In genomic region chr17:78670850-78671291, GRCh38 we compare ENCODE assay signal across 16 cellular contexts.
DNase-seq lines count a peak whose midpoint lies in the region; ATAC-seq and TF ChIP-seq lines count a peak whose summit lies in the region.
"Had no signal": no experiment of that assay in that cellular context is flagged by ENCODE, and none has a peak within 500 bp of the region (broad histone marks: within the 10 kb centered on the region; RNA-seq: fewer than 3 reads in every experiment).

No MANE protein-coding gene starts in this region.

- H3K9me3 Mint-ChIP-seq in natural killer cell = no peaks in the 10 kb centered on the region
- H3K9me3 Mint-ChIP-seq in natural killer cell treated with Interleukin-12 subunit alpha and Interleukin-12 subunit beta and Interleukin-15 and Interleukin-18, amount 100 ng/mL, for 72 hours = no peaks in the 10 kb centered on the region
- no peaks in the 10 kb centered on the region for H3K9me3 Mint-ChIP-seq in memory B cell
- no peaks in the 10 kb centered on the region for H3K9me3 Mint-ChIP-seq in stimulated activated naive CD8-positive, alpha-beta T cell treated with anti-CD3 and anti-CD28 coated beads, Interleukin-15, amount 100 ng/mL, for 72 hours

- H3K27ac ChIP-seq in RWPE1 (peak overlapping the region; percentile 7; the same call in 1 of the 2 replicates), heart left ventricle (no peak overlapping the region)
- H3K27ac ChIP-seq: upper lobe of left lung had no signal

- CTCF ChIA-PET in RWPE1 (lab: Yijun Ruan, JAX) = interaction anchor here (0.6 kb wide), 2 partner anchors 15 to 95 kb away, joined by 3 to 4 read pairs; no protein-coding TSS in a partner anchor

- H3K4me1 ChIP-seq in heart left ventricle = peaks cover 0 to 14% (median 10%) of the 10 kb centered on the region in 12 donors

- 88 to 91% (median 89%) methylated on average over 12 of the region's 12 CpGs for WGBS in heart left ventricle, 4 donors

- H3K27ac Mint-ChIP-seq in natural killer cell = peak overlapping the region; percentile 72 to 73
- peak overlapping the region in 1 of 2 donors; percentile 70 for H3K27ac Mint-ChIP-seq in natural killer cell treated with Interleukin-12 subunit alpha and Interleukin-12 subunit beta and Interleukin-15 and Interleukin-18, amount 100 ng/mL, for 72 hours
- peak overlapping the region; percentile 76 for H3K27ac Mint-ChIP-seq in memory B cell
- peak overlapping the region; percentile 39 to 57 for H3K27ac Mint-ChIP-seq in stimulated activated naive CD8-positive, alpha-beta T cell treated with anti-CD3 and anti-CD28 coated beads, Interleukin-15, amount 100 ng/mL, for 72 hours

- peaks cover 0 to 40% (median 27%) of the 10 kb centered on the region in 9 donors for H3K36me3 ChIP-seq in heart left ventricle

- H3K27me3 Mint-ChIP-seq in natural killer cell (ENCODE audit: low read depth in 2 of 2) (no peaks in the 10 kb centered on the region), memory B cell (no peaks in the 10 kb centered on the region)
- no peaks in the 10 kb centered on the region for H3K27me3 Mint-ChIP-seq in natural killer cell treated with Interleukin-12 subunit alpha and Interleukin-12 subunit beta and Interleukin-15 and Interleukin-18, amount 100 ng/mL, for 72 hours
- no peaks in the 10 kb centered on the region for H3K27me3 Mint-ChIP-seq in stimulated activated naive CD8-positive, alpha-beta T cell treated with anti-CD3 and anti-CD28 coated beads, Interleukin-15, amount 100 ng/mL, for 72 hours

- no peak overlapping the region for H3K4me3 Mint-ChIP-seq in natural killer cell
- H3K4me3 Mint-ChIP-seq in natural killer cell treated with Interleukin-12 subunit alpha and Interleukin-12 subunit beta and Interleukin-15 and Interleukin-18, amount 100 ng/mL, for 72 hours = no peak overlapping the region
- no peak overlapping the region for H3K4me3 Mint-ChIP-seq in memory B cell
- no peak overlapping the region for H3K4me3 Mint-ChIP-seq in stimulated activated naive CD8-positive, alpha-beta T cell treated with anti-CD3 and anti-CD28 coated beads, Interleukin-15, amount 100 ng/mL, for 72 hours

- H3K4me1 Mint-ChIP-seq in natural killer cell (peaks cover 12 to 52% of the 10 kb centered on the region in 2 donors), memory B cell (peaks cover 15% of the 10 kb centered on the region)
- H3K4me1 Mint-ChIP-seq in natural killer cell treated with Interleukin-12 subunit alpha and Interleukin-12 subunit beta and Interleukin-15 and Interleukin-18, amount 100 ng/mL, for 72 hours (ENCODE audit: low read depth in 2 of 2) = peaks cover 12 to 35% of the 10 kb centered on the region in 2 donors
- peaks cover 18% of the 10 kb centered on the region for H3K4me1 Mint-ChIP-seq in stimulated activated naive CD8-positive, alpha-beta T cell treated with anti-CD3 and anti-CD28 coated beads, Interleukin-15, amount 100 ng/mL, for 72 hours

- H3K36me3 Mint-ChIP-seq in natural killer cell (no peaks in the 10 kb centered on the region), memory B cell (peaks cover 20% of the 10 kb centered on the region)
- no peaks in the 10 kb centered on the region for H3K36me3 Mint-ChIP-seq in natural killer cell treated with Interleukin-12 subunit alpha and Interleukin-12 subunit beta and Interleukin-15 and Interleukin-18, amount 100 ng/mL, for 72 hours

- intact Hi-C loops in natural killer cell (cut with micrococcal nuclease) (no loop called here), heart left ventricle (cut with DNase I) (no loop called here)

- TF ChIP-seq CTCF in natural killer cell (IDR thresholded peaks at IDR 0.05) = no peak
- no peak for TF ChIP-seq CTCF in RWPE1 (conservative IDR thresholded peaks at IDR 0.05; ENCODE audit: low read depth)
- no peak for TF ChIP-seq CTCF in heart left ventricle (IDR thresholded peaks at IDR 0.05)

- TF ChIP-seq POLR2A in heart left ventricle (IDR thresholded peaks at IDR 0.05) = no peak

- DNase-seq in natural killer cell = no peak
- no peak for DNase-seq in natural killer cell treated with Interleukin-12 subunit alpha and Interleukin-12 subunit beta and Interleukin-15 and Interleukin-18, amount 100 ng/mL, for 72 hours (ENCODE audit: low spot score)
- no peak for DNase-seq in RWPE1 (ENCODE audit: low spot score)
- no peak for DNase-seq in memory B cell (ENCODE audit: low spot score in 2 of 2)
- DNase-seq in stimulated activated naive CD8-positive, alpha-beta T cell treated with anti-CD3 and anti-CD28 coated beads, Interleukin-15, amount 100 ng/mL, for 72 hours = no peak
- DNase-seq in heart left ventricle = no peak
- DNase-seq: DMS79 treated with DMSO at 0.1 percent for 48 hours; IMR-90; left colon; NCI-H1436; NCI-H524 treated with DMSO at 0.1 percent for 48 hours; RPMI8226; stimulated activated CD4-positive, alpha-beta T cell treated with anti-CD3 and anti-CD28 coated beads, Interleukin-2, amount 100 ng/mL, for 48 hours; upper lobe of left lung had no signal

- no peak for ATAC-seq in natural killer cell
- ATAC-seq in natural killer cell treated with Interleukin-12 subunit alpha and Interleukin-12 subunit beta and Interleukin-15 and Interleukin-18, amount 100 ng/mL, for 72 hours = no peak
- no peak for ATAC-seq in memory B cell (ENCODE audit: low read depth)
- ATAC-seq in stimulated activated naive CD8-positive, alpha-beta T cell treated with anti-CD3 and anti-CD28 coated beads, Interleukin-15, amount 100 ng/mL, for 72 hours = no peak
- ATAC-seq in HG03469 (IDR thresholded peaks at IDR 0.05; ENCODE audit: unreplicated experiment) = no peak
- no peak for ATAC-seq in heart left ventricle
- ATAC-seq in HG02678 (IDR thresholded peaks at IDR 0.05; ENCODE audit: unreplicated experiment) = no peak
- ATAC-seq: left colon had no signal

- no peak overlapping the region for H3K4me3 ChIP-seq in heart left ventricle
- H3K4me3 ChIP-seq: upper lobe of left lung had no signal

- H3K9me3 ChIP-seq in heart left ventricle = no peaks in the 10 kb centered on the region
- H3K9me3 ChIP-seq: upper lobe of left lung had no signal

- H3K27me3 ChIP-seq in heart left ventricle = no peaks in the 10 kb centered on the region
- H3K27me3 ChIP-seq: upper lobe of left lung had no signal

- POLR2A ChIA-PET in RWPE1 (lab: Yijun Ruan, JAX; ENCODE audit: low non-redundant PET) = no interaction called here
